In the genomic region with DNA sequence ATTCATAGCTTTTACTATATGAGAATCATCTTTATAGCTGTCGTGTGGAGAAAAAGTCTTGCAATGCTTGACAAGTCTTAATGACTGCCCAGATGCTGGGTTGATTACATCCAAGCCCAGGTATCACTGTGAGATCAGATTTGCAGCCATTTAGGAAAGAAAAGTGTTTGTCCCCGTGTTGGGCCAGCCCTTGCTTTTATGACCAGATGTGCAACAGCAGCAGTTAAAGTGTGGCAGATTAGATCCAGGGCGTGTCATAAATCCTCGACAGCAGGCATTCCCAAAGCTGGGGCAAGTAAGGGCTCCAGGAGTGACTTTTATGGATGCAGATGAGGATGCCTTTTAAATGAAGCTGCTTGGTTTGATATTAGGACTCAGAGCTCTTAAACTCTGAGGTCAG, we compare ENCODE assay signal across 19 cellular contexts. TPM values are rescaled to one million over a fixed set of nuclear protein-coding genes. Genes with fewer than 3 reads are reported as not detected.
DNase-seq lines count a peak whose midpoint lies in the region; TF ChIP-seq lines count a peak whose summit lies in the region.
"Had no signal": no experiment of that assay in that cellular context is flagged by ENCODE, and none has a peak within 500 bp of the region (broad histone marks: within the 10 kb centered on the region; RNA-seq: fewer than 3 reads in every experiment).

No MANE protein-coding gene starts in this region.

- no peak overlapping the region for H4K8ac ChIP-seq in neuronal stem cell (ENCODE audit: low read depth, low read length)

- no peak overlapping the region for H2BK15ac ChIP-seq in neuronal stem cell (ENCODE audit: low read length)

- no peak overlapping the region for H3K18ac ChIP-seq in neuronal stem cell (ENCODE audit: low read length)

- WGBS in neuronal stem cell (ENCODE audit: extremely low coverage in 2 of 2, insufficient read length in 2 of 2, insufficient replicate concordance in 1 of 2), 2 donors: no CpG with 5 or more reads among the region's 4 CpGs

- TF ChIP-seq CTCF in fibroblast of mammary gland (conservative IDR thresholded peaks at IDR 0.05; ENCODE audit: control insufficient read depth, insufficient read depth, low read depth, low read length) (no peak), uterus (IDR thresholded peaks at IDR 0.05) (no peak)

- H2BK120ac ChIP-seq in neuronal stem cell (ENCODE audit: low read depth, low read length): no peak overlapping the region

- no peak overlapping the region for H3K9ac ChIP-seq in neuronal stem cell (ENCODE audit: low read depth, low read length, poor library complexity)
- H3K9ac ChIP-seq: KMS-11 had no signal

- H3K23ac ChIP-seq in neuronal stem cell (ENCODE audit: low read depth, low read length, poor library complexity): no peak overlapping the region

- no peak overlapping the region for H3K14ac ChIP-seq in neuronal stem cell (ENCODE audit: low read length)

- H3K4me1 ChIP-seq in neuronal stem cell (ENCODE audit: control insufficient read depth in 2 of 2, insufficient read depth in 1 of 2, low read depth in 1 of 2, low read length in 2 of 2): peaks cover 10 to 15% of the 10 kb centered on the region in 2 donors
- no peaks in the 10 kb centered on the region for H3K4me1 ChIP-seq in uterus
- H3K4me1 ChIP-seq: ascending aorta, HAP-1 had no signal

- H3K27me3 ChIP-seq in neuronal stem cell (ENCODE audit: control insufficient read depth in 3 of 3, insufficient read depth in 3 of 3, low read depth in 1 of 3, low read length in 3 of 3): no peaks in the 10 kb centered on the region
- H3K27me3 ChIP-seq in H7 (ENCODE audit: control insufficient read depth, insufficient read depth, low read length): peaks cover 37% of the 10 kb centered on the region
- H3K27me3 ChIP-seq in uterus: no peaks in the 10 kb centered on the region
- H3K27me3 ChIP-seq: ascending aorta had no signal

- H3K79me1 ChIP-seq in neuronal stem cell (ENCODE audit: low read depth, low read length): peaks cover 7% of the 10 kb centered on the region

- POLR2A ChIA-PET in HEK293T (lab: Yijun Ruan, JAX): interaction anchor here (0.6 to 5.4 kb wide), 6 partner anchors 16 to 136 kb away, joined by 3 to 97 read pairs (median 5); a partner anchor contains a TSS

- H2BK12ac ChIP-seq in neuronal stem cell (ENCODE audit: low read length): no peak overlapping the region

- H3K4ac ChIP-seq in neuronal stem cell (ENCODE audit: low read length): no peak overlapping the region

- H3K4me2 ChIP-seq in neuronal stem cell (ENCODE audit: insufficient read depth, low read length, poor library complexity, severe bottlenecking): peak overlapping the region; percentile 58
- H3K4me2 ChIP-seq: KMS-11 had no signal

- TF ChIP-seq POLR2A in uterus (IDR thresholded peaks at IDR 0.05): no peak

- no peak overlapping the region for H2AK5ac ChIP-seq in neuronal stem cell (ENCODE audit: low read depth, low read length)

- DNase-seq in HEK293T (ENCODE audit: extremely low spot score) (peak; percentile 17), NCI-H82 treated with DMSO at 0.1 percent for 48 hours (lab: John Stamatoyannopoulos, UW; ENCODE audit: unreplicated experiment) (peak; percentile 45), fibroblast of mammary gland (ENCODE audit: low read depth) (no peak), neuronal stem cell (ENCODE audit: low spot score) (no peak), islet precursor cell (no peak), H7 (no peak), NK-92 (lab: John Stamatoyannopoulos, UW; ENCODE audit: unreplicated experiment) (no peak), uterus (no peak)
- DNase-seq: activated CD4-positive, alpha-beta T cell treated with anti-CD3 and anti-CD28 coated beads, Interleukin-2, amount 10 ng/mL, durations not matched to agents 24 days and 14 days; activated naive CD4-positive, alpha-beta T cell treated with Interleukin-2 at 50 U/mL for 16 hours; COR-L47; NCI-H1092; pancreas; Peyer's patch; stimulated activated CD4-positive, alpha-beta T cell treated with anti-CD3 and anti-CD28 coated beads, Interleukin-4, amount 100 ng/mL, for 24 hours; T1000 had no signal

- H3K36me3 ChIP-seq in neuronal stem cell (replicated peaks in 1 of 2; ENCODE audit: control insufficient read depth in 2 of 2, insufficient read depth in 2 of 2, low read length in 2 of 2): peaks cover 0 to 12% of the 10 kb centered on the region in 2 donors
- H3K36me3 ChIP-seq in H7 (replicated peaks; ENCODE audit: control insufficient read depth, insufficient read depth, low read length): no peaks in the 10 kb centered on the region
- no peaks in the 10 kb centered on the region for H3K36me3 ChIP-seq in uterus
- H3K36me3 ChIP-seq: ascending aorta, HAP-1, pancreas, Peyer's patch had no signal

- H2AFZ ChIP-seq in neuronal stem cell (ENCODE audit: low read length): no peak overlapping the region

- H3K27ac ChIP-seq in neuronal stem cell (replicated peaks; ENCODE audit: low read length) (peak overlapping the region; percentile 84), uterus (no peak overlapping the region)
- H3K27ac ChIP-seq: ascending aorta, KMS-11, pancreas, Peyer's patch had no signal

- CTCF ChIA-PET in HEK293T (lab: Yijun Ruan, JAX): interaction anchor here (0.6 to 1.3 kb wide), 5 partner anchors 81 to 148 kb away, joined by 3 to 4 read pairs (median 4); no protein-coding TSS in a partner anchor

- intact Hi-C loops in uterus (cut with DNase I; ENCODE audit: low total_unique reads): no loop called here

- H3K4me3 ChIP-seq in fibroblast of mammary gland (ENCODE audit: control insufficient read depth, low read depth, low read length) (peak overlapping the region; percentile 68), neuronal stem cell (ENCODE audit: low read length in 2 of 2) (peak overlapping the region; percentile 87 to 100), H7 (ENCODE audit: insufficient read depth, low read depth, low read length) (no peak overlapping the region), uterus (no peak overlapping the region)
- H3K4me3 ChIP-seq: HAP-1 had no signal

- H4K91ac ChIP-seq in neuronal stem cell (ENCODE audit: low read depth, low read length, poor library complexity): no peak overlapping the region

- peaks cover 0 to 18% of the 10 kb centered on the region in 2 donors for H3K9me3 ChIP-seq in neuronal stem cell (replicated peaks in 1 of 2; ENCODE audit: control insufficient read depth in 2 of 2, insufficient read depth in 1 of 2, low read depth in 1 of 2, low read length in 2 of 2)
- H3K9me3 ChIP-seq in uterus: no peaks in the 10 kb centered on the region
- H3K9me3 ChIP-seq: ascending aorta, HAP-1, pancreas, Peyer's patch had no signal

- H2BK5ac ChIP-seq in neuronal stem cell (ENCODE audit: low read length): no peak overlapping the region

TF ChIP-seq in HEK293T, 16 proteins besides CTCF, POLR2A, EP300 and RAD21:
- 0 out of 2 replicates have a peak, but pooled peaks have one; percentile 15 for TF ChIP-seq L3MBTL2 (conservative IDR thresholded peaks at IDR 0.05)
- no peak for TF ChIP-seq ZNF384 (IDR thresholded peaks at IDR 0.05)
- TF ChIP-seq, protein P1, sequence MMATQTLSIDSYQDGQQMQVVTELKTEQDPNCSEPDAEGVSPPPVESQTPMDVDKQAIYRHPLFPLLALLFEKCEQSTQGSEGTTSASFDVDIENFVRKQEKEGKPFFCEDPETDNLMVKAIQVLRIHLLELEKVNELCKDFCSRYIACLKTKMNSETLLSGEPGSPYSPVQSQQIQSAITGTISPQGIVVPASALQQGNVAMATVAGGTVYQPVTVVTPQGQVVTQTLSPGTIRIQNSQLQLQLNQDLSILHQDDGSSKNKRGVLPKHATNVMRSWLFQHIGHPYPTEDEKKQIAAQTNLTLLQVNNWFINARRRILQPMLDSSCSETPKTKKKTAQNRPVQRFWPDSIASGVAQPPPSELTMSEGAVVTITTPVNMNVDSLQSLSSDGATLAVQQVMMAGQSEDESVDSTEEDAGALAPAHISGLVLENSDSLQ (IDR thresholded peaks at IDR 0.05): peak; percentile 33; the same call in 1 of the 2 replicates
TF ChIP-seq in HEK293T: peak in this region for 2.

RNA-seq across cellular contexts. Expression of a gene that starts 1.6 kb away (rescaled TPM):
- polyA plus RNA-seq in neuronal stem cell (2013, experiment 1 of 2): 180 TPM
- polyA plus RNA-seq in neuronal stem cell (2013, experiment 2 of 2): 179 TPM
- total RNA-seq in H7 (2014; rRNA removed; shearing (Covaris generic)): 0.11 and 0.14 TPM in 2 replicates
- 1 to 10 TPM in 2 of 4 donors, under 1 TPM in 1, not detected in 1; 0.59 to 2.1 (median 2.0) TPM for total RNA-seq in uterus
- total RNA-seq: activated CD4-positive, alpha-beta T cell treated with anti-CD3 and anti-CD28 coated beads, Interleukin-2, amount 10 ng/mL, durations not matched to agents 24 days and 14 days had no signal

Comparison
In these comparisons a context has a peak if more than half of its experiments do, and no peak if none do; other contexts are left out.
1. DNase-seq: peak in HEK293T (single experiment) and NCI-H82 treated with DMSO at 0.1 percent for 48 hours (single experiment); none in fibroblast of mammary gland (single experiment), neuronal stem cell (single experiment), islet precursor cell (single experiment), H7 (single experiment), NK-92 (single experiment) and uterus (0 of 2).
2. H3K4me3 ChIP-seq: peak in fibroblast of mammary gland (single experiment) and neuronal stem cell (2 of 2); none in H7 (single experiment) and uterus (0 of 2).